In genomic region chr21:33198346-33199135, GRCh38 we compare ENCODE assay signal across 12 cellular contexts. TPM values are rescaled to one million over a fixed set of nuclear protein-coding genes. Genes with fewer than 3 reads are reported as not detected.
DNase-seq lines count a peak whose midpoint lies in the region; ATAC-seq, FAIRE-seq and TF ChIP-seq lines count a peak whose summit lies in the region.
"Had no signal": no experiment of that assay in that cellular context is flagged by ENCODE, and none has a peak within 500 bp of the region (broad histone marks: within the 10 kb centered on the region; RNA-seq: fewer than 3 reads in every experiment).

No MANE protein-coding gene starts in this region.

- peak overlapping the region; percentile 33 to 53 (median 48) for H3K27ac ChIP-seq in sigmoid colon

- H3K4me1 Mint-ChIP-seq in HFFc6 (ENCODE audit: low read depth), result peaks cover 26% of the 10 kb centered on the region

- no peak for ATAC-seq in GM18867 (IDR thresholded peaks at IDR 0.05; ENCODE audit: unreplicated experiment)

- H3K4me1 ChIP-seq in sigmoid colon, result peaks cover 0 to 22% (median 11%) of the 10 kb centered on the region in 4 donors

- H3K4me3 ChIP-seq in sigmoid colon, result no peak overlapping the region
- H3K4me3 ChIP-seq in H7 (ENCODE audit: insufficient read depth, low read depth, low read length), result no peak overlapping the region

- no peak for TF ChIP-seq EP300 in sigmoid colon (IDR thresholded peaks at IDR 0.05)

- DNase-seq in GM12891 (ENCODE audit: insufficient read length, low spot score) (no peak), SIG-M5 (lab: John Stamatoyannopoulos, UW) (peak; percentile 92), head of caudate nucleus (peak in 41 of 42 donors; percentile 15 to 80 (median 57)), sigmoid colon (peak; percentile 75), HFFc6 (no peak), H7 (no peak), HPDE6-E6E7 (ENCODE audit: extremely low spot score) (no peak)
- DNase-seq: activated effector memory CD4-positive, alpha-beta T cell treated with anti-CD3 and anti-CD28 coated beads, Interleukin-2, amount 50 U/mL, for 16 hours; DMS79 treated with DMSO at 0.1 percent for 48 hours had no signal

- H3K27ac Mint-ChIP-seq in HFFc6, result no peak overlapping the region
- H3K27ac Mint-ChIP-seq: T-helper 1 cell treated with Interleukin-12 subunit alpha and Interleukin-12 subunit beta and Interleukin-4 antibody, amounts not matched to agents 30 μg/mL and 1 μg/mL, for 36 hours had no signal

- no peaks in the 10 kb centered on the region for H3K36me3 Mint-ChIP-seq in HFFc6 (ENCODE audit: low read depth)

- H3K27me3 ChIP-seq in sigmoid colon, result no peaks in the 10 kb centered on the region
- no peaks in the 10 kb centered on the region for H3K27me3 ChIP-seq in H7 (ENCODE audit: control insufficient read depth, insufficient read depth, low read length)

- FAIRE-seq in GM12891 (lab: Jason Lieb, UNC), result no peak
- FAIRE-seq: endothelial cell of umbilical vein had no signal

- TF ChIP-seq CTCF in sigmoid colon (IDR thresholded peaks at IDR 0.05) (no peak), HFFc6 (IDR thresholded peaks at IDR 0.05) (no peak)

- H3K9me3 ChIP-seq in sigmoid colon, result no peaks in the 10 kb centered on the region

- intact Hi-C loops in head of caudate nucleus (cut with DNase I), result loop anchor here (5.0 kb wide), 2 partner anchors 206 to 366 kb away; no protein-coding TSS in a partner anchor
- intact Hi-C loops in sigmoid colon (cut with DNase I), result loop anchor here (1.0 to 5.0 kb wide), 4 partner anchors 31 to 366 kb away; partner anchors contain the start of gene IFNAR2

- no peak overlapping the region for H3K4me3 Mint-ChIP-seq in HFFc6
- H3K4me3 Mint-ChIP-seq: T-helper 1 cell treated with Interleukin-12 subunit alpha and Interleukin-12 subunit beta and Interleukin-4 antibody, amounts not matched to agents 30 μg/mL and 1 μg/mL, for 36 hours had no signal

- TF ChIP-seq POLR2A in GM12891 (IDR thresholded peaks at IDR 0.05; ENCODE audit: low read depth, low read length), result no peak
- no peak for TF ChIP-seq POLR2A in sigmoid colon (IDR thresholded peaks at IDR 0.05)

- H3K9me3 Mint-ChIP-seq in HFFc6, result no peaks in the 10 kb centered on the region
- H3K9me3 Mint-ChIP-seq: T-helper 1 cell treated with Interleukin-12 subunit alpha and Interleukin-12 subunit beta and Interleukin-4 antibody, amounts not matched to agents 30 μg/mL and 1 μg/mL, for 36 hours had no signal

- H3K36me3 ChIP-seq in sigmoid colon (no peaks in the 10 kb centered on the region), H7 (replicated peaks; ENCODE audit: control insufficient read depth, insufficient read depth, low read length) (no peaks in the 10 kb centered on the region)

- peaks cover 17% of the 10 kb centered on the region for H3K27me3 Mint-ChIP-seq in HFFc6 (ENCODE audit: insufficient read depth)

- 72 to 73% methylated on average over 9 of the region's 9 CpGs for WGBS in sigmoid colon, 2 donors

TF ChIP-seq in GM12891, 5 proteins besides CTCF, POLR2A, EP300 and RAD21:
- TF ChIP-seq TAF1 (IDR thresholded peaks at IDR 0.05; ENCODE audit: low read depth, low read length), result no peak
- no peak for TF ChIP-seq PAX5 (IDR thresholded peaks at IDR 0.05; ENCODE audit: insufficient read depth, low read length, severe bottlenecking)
- TF ChIP-seq SPI1 (IDR thresholded peaks at IDR 0.05; ENCODE audit: low read depth, low read length), result 0 out of 2 replicates have a peak, but pooled peaks have one; percentile 9
TF ChIP-seq in GM12891: peak in this region for 1.

RNA-seq across cellular contexts. Expression of gene IFNAR2, which starts 31.2 kb away (rescaled TPM):
- polyA plus RNA-seq in GM12891 (2012; ENCODE audit: low read depth, missing spikeins), result 38.2 TPM
- total RNA-seq in sigmoid colon, result 10 to 100 TPM in 3 of 4 donors, 1 to 10 TPM in 1; 7.6 to 19.0 (median 12.2) TPM
- polyA plus RNA-seq in sigmoid colon, result 10 to 100 TPM in 1 of 3 donors, 1 to 10 TPM in 2; 6.6 to 15.2 (median 7.9) TPM
- total RNA-seq in HFFc6 (2021; fragmentation: NEBNext Ultra II Directional; extraction: Animal tissue kit (Norgen Biotek cat#: 25700)), result 10 to 100 TPM in 5 of 6 experiments, 1 to 10 TPM in 1; 8.0 to 14.6 (median 11.0) TPM
- 2.8 and 3.6 TPM in 2 replicates for total RNA-seq in H7 (2014; rRNA removed; shearing (Covaris generic))

Comparison
In these comparisons a context has a peak if more than half of its experiments do, and no peak if none do; other contexts are left out.
1. DNase-seq: peak in SIG-M5 (single experiment), head of caudate nucleus (41 of 42) and sigmoid colon (single experiment); none in GM12891 (single experiment), HFFc6 (single experiment), H7 (single experiment) and HPDE6-E6E7 (single experiment).